Comparison of ENCODE assay signal across 22 cellular contexts in genomic region chr12:32819424-32819823, GRCh38.
"Had no signal": no experiment of that assay in that cellular context is flagged by ENCODE, and none has a peak within 500 bp of the region (broad histone marks: within the 10 kb centered on the region; RNA-seq: fewer than 3 reads in every experiment).

No MANE protein-coding gene starts in this region.

- H3K9me3 ChIP-seq: adrenal gland, breast epithelium, MG63, Peyer's patch had no signal

- H3K27ac ChIP-seq: adrenal gland, breast epithelium, Peyer's patch, RWPE1 had no signal

- H3K27me3 ChIP-seq: adrenal gland, breast epithelium, MG63, Peyer's patch had no signal

- ATAC-seq: activated CD8-positive, alpha-beta T cell treated with anti-CD3 and anti-CD28 coated beads, Interleukin-2, amount 10 ng/mL, durations not matched to agents 7 days and 5 days; WTC11 had no signal

- H3K36me3 ChIP-seq: adrenal gland, breast epithelium, MG63 had no signal

- H3K4me1 ChIP-seq: adrenal gland, breast epithelium, Peyer's patch had no signal

- DNase-seq: activated CD4-positive, alpha-beta T cell treated with anti-CD3 and anti-CD28 coated beads for 48 hours; activated CD4-positive, alpha-beta T cell treated with anti-CD3 and anti-CD28 coated beads, Interleukin-2, amount 50 U/mL, for 4 hours; activated CD4-positive, CD25-positive, alpha-beta regulatory T cell treated with anti-CD3 and anti-CD28 coated beads, Interleukin-2, amount 50 U/mL, for 72 hours; activated CD8-positive, alpha-beta memory T cell treated with anti-CD3 and anti-CD28 coated beads, Interleukin-2, amount 50 U/mL, for 48 hours; activated CD8-positive, alpha-beta T cell treated with anti-CD3 and anti-CD28 coated beads, Interleukin-2, amount 10 ng/mL, durations not matched to agents 7 days and 5 days; activated naive CD4-positive, alpha-beta T cell treated with anti-CD3 and anti-CD28 coated beads, Interleukin-2, amount 50 U/mL, for 16 hours; activated naive CD8-positive, alpha-beta T cell treated with anti-CD3 and anti-CD28 coated beads, Interleukin-2, amount 10 ng/mL, durations not matched to agents 7 days and 5 days; activated T-cell treated with anti-CD3 and anti-CD28 coated beads, Interleukin-2, amount 50 U/mL, for 1 hour; adrenal gland; aorta; MG63; MV-4-11; NCI-H1105; NCI-H1436; NCI-H1930; NCI-H345; NCI-H510A; Peyer's patch; SHP77 treated with DMSO at 0.1 percent for 48 hours had no signal

- H3K4me3 ChIP-seq: adrenal gland, breast epithelium, MG63, Peyer's patch had no signal
